23 cellular contexts compared by ENCODE assay signal in genomic region chr11:64632237-64632636, GRCh38. TPM values are rescaled to one million over a fixed set of nuclear protein-coding genes. Genes with fewer than 3 reads are reported as not detected.
DNase-seq lines count a peak whose midpoint lies in the region; ATAC-seq and TF ChIP-seq lines count a peak whose summit lies in the region.
"Had no signal": no experiment of that assay in that cellular context is flagged by ENCODE, and none has a peak within 500 bp of the region (broad histone marks: within the 10 kb centered on the region; RNA-seq: fewer than 3 reads in every experiment).

No MANE protein-coding gene starts in this region.

- H3K4me1 Mint-ChIP-seq in natural killer cell = peaks cover 29 to 37% of the 10 kb centered on the region in 2 donors
- H3K4me1 Mint-ChIP-seq in natural killer cell treated with Interleukin-12 subunit alpha and Interleukin-12 subunit beta and Interleukin-15 and Interleukin-18, amount 100 ng/mL, for 72 hours (ENCODE audit: low read depth in 2 of 2) = peaks cover 17 to 28% of the 10 kb centered on the region in 2 donors
- peaks cover 12 to 19% (median 16%) of the 10 kb centered on the region in 3 donors for H3K4me1 Mint-ChIP-seq in T-cell

- H3K27me3 Mint-ChIP-seq in natural killer cell (ENCODE audit: low read depth in 2 of 2) (no peaks in the 10 kb centered on the region), T-cell (peaks cover 11 to 36% of the 10 kb centered on the region in 2 donors)
- no peaks in the 10 kb centered on the region for H3K27me3 Mint-ChIP-seq in natural killer cell treated with Interleukin-12 subunit alpha and Interleukin-12 subunit beta and Interleukin-15 and Interleukin-18, amount 100 ng/mL, for 72 hours

- CTCF ChIA-PET in T-cell (lab: Charles Lee) = no interaction called here

- H3K27ac ChIP-seq in caudate nucleus (ENCODE audit: low read depth, low read length) = peak overlapping the region; percentile 71
- H3K27ac ChIP-seq: 22Rv1 had no signal

- intact Hi-C loops in natural killer cell (cut with micrococcal nuclease) (no loop called here), head of caudate nucleus (cut with DNase I) (no loop called here)

- no peak for ATAC-seq in natural killer cell
- ATAC-seq in natural killer cell treated with Interleukin-12 subunit alpha and Interleukin-12 subunit beta and Interleukin-15 and Interleukin-18, amount 100 ng/mL, for 72 hours = no peak
- ATAC-seq in T-cell (replicated peaks in 1 of 4) = no peak
- ATAC-seq: GM23338, HCT116 had no signal

- DNase-seq in natural killer cell (no peak), caudate nucleus (lab: John Stamatoyannopoulos, UW) (peak in 39 of 61 donors; percentile 18 to 91 (median 50)), head of caudate nucleus (peak in 38 of 42 donors; percentile 34 to 92 (median 74)), T-cell (no peak), MV-4-11 (lab: John Stamatoyannopoulos, UW) (no peak), iPS-NIHi11 (ENCODE audit: low spot score) (no peak)
- no peak for DNase-seq in natural killer cell treated with Interleukin-12 subunit alpha and Interleukin-12 subunit beta and Interleukin-15 and Interleukin-18, amount 100 ng/mL, for 72 hours (ENCODE audit: low spot score)
- no peak for DNase-seq in effector CD8-positive, alpha-beta T cell (lab: John Stamatoyannopoulos, UW)
- DNase-seq: C1 segment of cervical spinal cord; Calu3; CD4-positive, alpha-beta memory T cell; COR-L47; DMS53; DMS79 treated with DMSO at 0.1 percent for 48 hours; GF-D8; H9 had no signal

- no peaks in the 10 kb centered on the region for H3K9me3 Mint-ChIP-seq in natural killer cell
- no peaks in the 10 kb centered on the region for H3K9me3 Mint-ChIP-seq in natural killer cell treated with Interleukin-12 subunit alpha and Interleukin-12 subunit beta and Interleukin-15 and Interleukin-18, amount 100 ng/mL, for 72 hours
- H3K9me3 Mint-ChIP-seq in T-cell = no peaks in the 10 kb centered on the region
- H3K9me3 Mint-ChIP-seq: GM23338 had no signal

- TF ChIP-seq CTCF in natural killer cell (IDR thresholded peaks at IDR 0.05) = no peak

- POLR2A ChIA-PET in T-cell (lab: Charles Lee) = no interaction called here

- H3K4me3 Mint-ChIP-seq in natural killer cell = no peak overlapping the region
- no peak overlapping the region for H3K4me3 Mint-ChIP-seq in natural killer cell treated with Interleukin-12 subunit alpha and Interleukin-12 subunit beta and Interleukin-15 and Interleukin-18, amount 100 ng/mL, for 72 hours
- no peak overlapping the region for H3K4me3 Mint-ChIP-seq in T-cell
- H3K4me3 Mint-ChIP-seq: B cell; CD4-positive, alpha-beta memory T cell; GM23338; H9 had no signal

- no peaks in the 10 kb centered on the region for H3K36me3 Mint-ChIP-seq in natural killer cell
- H3K36me3 Mint-ChIP-seq in natural killer cell treated with Interleukin-12 subunit alpha and Interleukin-12 subunit beta and Interleukin-15 and Interleukin-18, amount 100 ng/mL, for 72 hours = no peaks in the 10 kb centered on the region
- no peaks in the 10 kb centered on the region for H3K36me3 Mint-ChIP-seq in T-cell
- H3K36me3 Mint-ChIP-seq: CD4-positive, alpha-beta memory T cell had no signal

- H3K27ac Mint-ChIP-seq in natural killer cell (peak overlapping the region; percentile 20 to 32), T-cell (no peak overlapping the region)
- H3K27ac Mint-ChIP-seq in natural killer cell treated with Interleukin-12 subunit alpha and Interleukin-12 subunit beta and Interleukin-15 and Interleukin-18, amount 100 ng/mL, for 72 hours = no peak overlapping the region
- H3K27ac Mint-ChIP-seq: B cell, GM23338 had no signal

RNA-seq across cellular contexts. Expression of gene SLC22A12, which starts 41.2 kb away (rescaled TPM):
- total RNA-seq in natural killer cell (not detected), T-cell (not detected)
- total RNA-seq in natural killer cell treated with Interleukin-12 subunit alpha and Interleukin-12 subunit beta and Interleukin-15 and Interleukin-18, amount 100 ng/mL, for 72 hours = not detected
- total RNA-seq: B cell; Calu3; CD4-positive, alpha-beta memory T cell; Daoy; G401; GM23338; H4; H9 had no signal

Comparison
In these comparisons a context has a peak if more than half of its experiments do, and no peak if none do; other contexts are left out.
1. H3K27ac Mint-ChIP-seq: peak in natural killer cell (2 of 2); none in natural killer cell treated with Interleukin-12 subunit alpha and Interleukin-12 subunit beta and Interleukin-15 and Interleukin-18, amount 100 ng/mL, for 72 hours (0 of 2) and T-cell (0 of 2).
2. DNase-seq: peak in caudate nucleus (39 of 61) and head of caudate nucleus (38 of 42); none in natural killer cell (single experiment), natural killer cell treated with Interleukin-12 subunit alpha and Interleukin-12 subunit beta and Interleukin-15 and Interleukin-18, amount 100 ng/mL, for 72 hours (single experiment), T-cell (0 of 34), MV-4-11 (single experiment), iPS-NIHi11 (single experiment) and effector CD8-positive, alpha-beta T cell (single experiment).